Comparison of ENCODE assay signal across 8 cellular contexts in the genomic region with DNA sequence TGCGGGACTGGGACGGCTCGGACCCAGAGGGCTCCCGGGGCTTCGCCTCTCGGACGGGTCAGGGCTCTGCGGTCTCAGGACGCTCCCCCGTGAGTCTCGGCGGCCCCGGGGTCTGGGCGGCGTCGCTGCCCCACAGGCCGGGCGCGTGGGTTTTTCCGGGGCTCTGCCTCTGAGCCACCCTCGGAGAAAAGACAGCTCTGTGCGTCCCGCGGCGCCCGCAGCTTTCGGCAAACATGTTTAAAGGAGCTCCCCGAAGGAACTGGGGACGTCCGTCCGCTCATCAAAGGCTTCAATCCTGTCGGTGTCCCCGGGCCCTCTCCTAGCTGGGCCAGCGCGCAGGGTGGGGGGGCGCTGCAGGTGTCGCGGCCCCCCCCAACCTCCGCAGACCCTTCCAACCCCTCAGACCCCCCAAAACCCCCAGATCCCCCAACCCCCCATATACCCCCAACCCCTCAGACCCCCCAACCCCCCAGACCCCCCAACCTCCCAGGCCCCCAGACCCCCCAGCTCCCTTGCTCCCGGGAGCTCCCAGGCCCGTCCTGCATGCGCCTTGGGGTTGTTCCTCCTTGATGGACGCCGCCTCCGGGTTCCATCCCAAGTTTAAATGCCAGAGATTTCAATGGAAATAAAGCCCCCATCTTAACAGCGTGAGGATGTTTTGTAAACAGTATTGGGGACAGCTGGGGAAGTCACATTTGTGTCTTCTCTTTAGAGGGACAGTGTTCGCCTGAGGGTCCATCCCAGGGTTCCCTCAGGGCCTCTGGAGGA. TPM values are rescaled to one million over a fixed set of nuclear protein-coding genes. Genes with fewer than 3 reads are reported as not detected.
A peak's percentile ranks its signal among the peaks of the same experiment; 100 is the strongest.
DNase-seq lines count a peak whose midpoint lies in the region; ATAC-seq and TF ChIP-seq lines count a peak whose summit lies in the region.

No MANE protein-coding gene starts in this region.

- BruUV-seq in PC-9 (replicated peaks; lab: Mats Ljungman, UMichigan): no TSS peak
- no TSS peak for BruUV-seq in MCF 10A (replicated peaks; lab: Mats Ljungman, UMichigan)

- H4K20me1 ChIP-seq in PC-9 (ENCODE audit: insufficient read depth): no peaks in the 10 kb centered on the region

- no peaks in the 10 kb centered on the region for H3K27me3 ChIP-seq in PC-9 (ENCODE audit: insufficient read depth, low read depth)
- peaks cover 16% of the 10 kb centered on the region for H3K27me3 ChIP-seq in lower lobe of right lung (ENCODE audit: low read depth)
- peaks cover 20% of the 10 kb centered on the region for H3K27me3 ChIP-seq in thymus (ENCODE audit: control insufficient read depth, insufficient read depth)

- WGBS in thymus: 11% methylated on average over 47 of the region's 47 CpGs

- intact Hi-C loops in PC-9 (cut with micrococcal nuclease; ENCODE audit: unreplicated experiment) (loop anchor here (2.0 kb wide), 1 partner anchor 42 kb away; the partner anchor contains the start of gene RNF223), MCF 10A (cut with micrococcal nuclease) (loop anchor here (1.0 kb wide), 2 partner anchors 38 to 133 kb away; no protein-coding TSS in a partner anchor), lower lobe of right lung (cut with DNase I) (no loop called here)

- no peaks in the 10 kb centered on the region; the same call in 1 of the 2 replicates for H3F3A ChIP-seq in PC-9 (ENCODE audit: insufficient read depth, low read depth)

- no peaks in the 10 kb centered on the region for H3K27me3 Mint-ChIP-seq in MCF 10A (ENCODE audit: insufficient read depth, unreplicated experiment)

- no peaks in the 10 kb centered on the region for H3K9me2 ChIP-seq in PC-9 (ENCODE audit: insufficient read depth)

- H3K27ac ChIP-seq in PC-9 (no peak overlapping the region), lower lobe of right lung (peak overlapping the region; percentile 18), thymus (ENCODE audit: low read depth) (no peak overlapping the region)

- POLR2A ChIA-PET in PC-9 (lab: Charles Lee; ENCODE audit: unreplicated experiment) (interaction anchor here (0.6 kb wide), 1 partner anchor 36 kb away, joined by 15 read pairs; no protein-coding TSS in a partner anchor), MCF 10A (lab: Yijun Ruan, JAX) (interaction anchor here (0.6 to 1.2 kb wide), 5 partner anchors 37 to 177 kb away, joined by 3 to 7 read pairs (median 3); partner anchors contain the start of genes B3GALT6 and SDF4)

- H3K4me1 Mint-ChIP-seq in MCF 10A (ENCODE audit: insufficient read depth, unreplicated experiment): no peaks in the 10 kb centered on the region

- H3K9me3 ChIP-seq in PC-9 (ENCODE audit: insufficient read depth, low read depth): no peaks in the 10 kb centered on the region
- no peaks in the 10 kb centered on the region for H3K9me3 ChIP-seq in lower lobe of right lung
- H3K9me3 ChIP-seq in thymus (ENCODE audit: control insufficient read depth): peaks cover 8% of the 10 kb centered on the region

- H2AFZ ChIP-seq in PC-9: peak overlapping the region; percentile 88

- H3K36me3 ChIP-seq in PC-9 (ENCODE audit: low read depth) (peaks cover 11% of the 10 kb centered on the region; the same call in 1 of the 2 replicates), lower lobe of right lung (no peaks in the 10 kb centered on the region), thymus (ENCODE audit: control insufficient read depth, insufficient read depth) (peaks cover 7% of the 10 kb centered on the region)

- peaks cover 33% of the 10 kb centered on the region for H3K79me2 ChIP-seq in PC-9 (ENCODE audit: low read depth)

- peak overlapping the region; percentile 83 for H3K4me3 Mint-ChIP-seq in MCF 10A (ENCODE audit: unreplicated experiment)

- H3K27ac Mint-ChIP-seq in MCF 10A (ENCODE audit: low read depth, unreplicated experiment): no peak overlapping the region

- DNase-seq in PC-9 (no peak), MCF 10A (ENCODE audit: unreplicated experiment) (no peak), lower lobe of right lung (peak; percentile 57)

- ATAC-seq in GM19438 (IDR thresholded peaks at IDR 0.05; ENCODE audit: low read depth, unreplicated experiment): peak; percentile 7
- no peak for ATAC-seq in lower lobe of right lung
- ATAC-seq in GM19324 (IDR thresholded peaks at IDR 0.05; ENCODE audit: low FRiP score, unreplicated experiment): no peak
- no peak for ATAC-seq in HG02870 (IDR thresholded peaks at IDR 0.05; ENCODE audit: unreplicated experiment)
- ATAC-seq in HG03196 (IDR thresholded peaks at IDR 0.05; ENCODE audit: unreplicated experiment): no peak

- H3K4me3 ChIP-seq in PC-9: peak overlapping the region; percentile 75
- H3K4me3 ChIP-seq in lower lobe of right lung: peak overlapping the region; percentile 75
- H3K4me3 ChIP-seq in thymus (ENCODE audit: low read length): peak overlapping the region; percentile 88

- H3K4me1 ChIP-seq in PC-9 (replicated peaks; ENCODE audit: insufficient read depth) (peaks cover 7% of the 10 kb centered on the region), lower lobe of right lung (peaks cover 11% of the 10 kb centered on the region), thymus (ENCODE audit: control insufficient read depth, insufficient read depth, low read length) (peaks cover 9% of the 10 kb centered on the region)

- CTCF ChIA-PET in PC-9 (lab: Charles Lee): interaction anchor here (0.6 kb wide), 1 partner anchor 159 kb away, joined by 3 read pairs; no protein-coding TSS in a partner anchor
- CTCF ChIA-PET in MCF 10A (lab: Yijun Ruan, JAX): interaction anchor here (0.5 to 7.2 kb wide), 6 partner anchors 89 to 182 kb away, joined by 3 to 77 read pairs (median 4); partner anchors contain the start of gene TNFRSF18

- peaks cover 6% of the 10 kb centered on the region for H3K9me3 Mint-ChIP-seq in MCF 10A (ENCODE audit: unreplicated experiment)

- peaks cover 12% of the 10 kb centered on the region for H3K36me3 Mint-ChIP-seq in MCF 10A (ENCODE audit: insufficient read depth, unreplicated experiment)

- TF ChIP-seq CTCF in PC-9 (conservative IDR thresholded peaks at IDR 0.05) (no peak), MCF 10A (IDR thresholded peaks at IDR 0.05; ENCODE audit: unreplicated experiment) (no peak), lower lobe of right lung (IDR thresholded peaks at IDR 0.05) (no peak)

- H3K4me2 ChIP-seq in PC-9: peak overlapping the region; percentile 94

RNA-seq across cellular contexts. Expression of gene C1orf159, which starts 1.0 kb away (rescaled TPM):
- 26.6 and 31.1 TPM in 2 replicates for total RNA-seq in PC-9 (2021)
- 15.7 and 18.6 TPM in 2 replicates for total RNA-seq in MCF 10A (2022)
- 11.7 TPM for total RNA-seq in lower lobe of right lung
- 17.8 TPM for polyA plus RNA-seq in thymus

RNA-seq across cellular contexts. Expression of gene RNF223, which starts 42.8 kb away (rescaled TPM):
- total RNA-seq in PC-9 (2021) (3.2 and 3.6 TPM in 2 replicates), MCF 10A (2022) (0.30 and 0.37 TPM in 2 replicates), lower lobe of right lung (0.65 TPM)
- 0.37 TPM for polyA plus RNA-seq in thymus

RNA-seq across cellular contexts. Expression of gene TTLL10, which starts 56.8 kb away (rescaled TPM):
- total RNA-seq in PC-9 (2021): 4.0 and 5.8 TPM in 2 replicates
- not detected in 2 replicates for total RNA-seq in MCF 10A (2022)
- total RNA-seq in lower lobe of right lung: 6.6 TPM
- 0.27 TPM for polyA plus RNA-seq in thymus
